27 cellular contexts compared by ENCODE assay signal in genomic region chr12:126258190-126258589, GRCh38.
"Had no signal": no experiment of that assay in that cellular context is flagged by ENCODE, and none has a peak within 500 bp of the region (broad histone marks: within the 10 kb centered on the region; RNA-seq: fewer than 3 reads in every experiment).

No MANE protein-coding gene starts in this region.

- H3K4me1 ChIP-seq: stomach, suprapubic skin, testis, thyroid gland, tibial artery, tibial nerve, transverse colon, upper lobe of left lung, upper lobe of right lung, uterus, vagina had no signal

- H3K27me3 Mint-ChIP-seq: stimulated activated memory B cell treated with anti-CD40 and anti-IgM and Interleukin-4, amounts not matched to agents 10 μg/mL and 1 μg/mL and 100 μg/mL, for 72 hours; stimulated activated naive B cell treated with anti-CD40 and anti-IgM and Interleukin-4, amounts not matched to agents 10 μg/mL and 1 μg/mL and 100 μg/mL, for 72 hours; stimulated activated naive CD8-positive, alpha-beta T cell treated with anti-CD3 and anti-CD28 coated beads, Interleukin-15, amount 100 ng/mL, for 72 hours; stimulated activated naive CD8-positive, alpha-beta T cell treated with anti-CD3 and anti-CD28 coated beads, Interleukin-15, Interleukin-2, amounts not matched to agents 100 ng/mL and 50 ng/mL, for 24 hours had no signal

- H3K4me3 Mint-ChIP-seq: stimulated activated effector memory CD8-positive, alpha-beta T cell treated with anti-CD3 and anti-CD28 coated beads, Interleukin-12 subunit alpha, Interleukin-12 subunit beta, amount 100 ng/mL, for 72 hours; stimulated activated memory B cell treated with anti-CD40 and anti-IgM and Interleukin-4, amounts not matched to agents 10 μg/mL and 1 μg/mL and 100 μg/mL, for 72 hours; stimulated activated naive B cell treated with anti-CD40 and anti-IgM and Interleukin-4, amounts not matched to agents 10 μg/mL and 1 μg/mL and 100 μg/mL, for 72 hours; stimulated activated naive CD8-positive, alpha-beta T cell treated with anti-CD3 and anti-CD28 coated beads, Interleukin-15, amount 100 ng/mL, for 72 hours; stimulated activated naive CD8-positive, alpha-beta T cell treated with anti-CD3 and anti-CD28 coated beads, Interleukin-15, Interleukin-2, amounts not matched to agents 100 ng/mL and 50 ng/mL, for 24 hours had no signal

- H3K36me3 ChIP-seq: stomach, suprapubic skin, thoracic aorta, thyroid gland, tibial artery, tibial nerve, transverse colon, upper lobe of left lung, upper lobe of right lung, uterus, vagina had no signal

- H3K27me3 ChIP-seq: stomach, suprapubic skin, testis, thyroid gland, tibial artery, tibial nerve, transverse colon, upper lobe of left lung, upper lobe of right lung, uterus, vagina had no signal

- DNase-seq: stimulated activated CD4-positive, alpha-beta T cell treated with anti-CD3 and anti-CD28 coated beads, Interleukin-2, amount 100 ng/mL, for 48 hours; stimulated activated CD4-positive, alpha-beta T cell treated with anti-CD3 and anti-CD28 coated beads, Interleukin-4, amount 100 ng/mL, for 1 hour; stimulated activated CD4-positive, alpha-beta T cell treated with anti-CD3 and anti-CD28 coated beads, Interleukin-4, amount 100 ng/mL, for 24 hours; stimulated activated CD4-positive, alpha-beta T cell treated with anti-CD3 and anti-CD28 coated beads, Interleukin-4, amount 100 ng/mL, for 4 hours; stimulated activated CD8-positive, alpha-beta memory T cell treated with anti-CD3 and anti-CD28 coated beads, Interleukin-4, amount 100 ng/mL, for 48 hours; stimulated activated naive B cell treated with anti-CD40 and anti-IgM and Interleukin-4, amounts not matched to agents 10 μg/mL and 1 μg/mL and 100 μg/mL, for 72 hours; stimulated activated naive CD4-positive, alpha-beta T cell; stimulated activated naive CD4-positive, alpha-beta T cell treated with Interleukin-2 at 50 U/mL for 16 hours; stimulated activated naive CD8-positive, alpha-beta T cell treated with anti-CD3 and anti-CD28 coated beads, Interleukin-15, amount 100 ng/mL, for 72 hours; stimulated activated naive CD8-positive, alpha-beta T cell treated with anti-CD3 and anti-CD28 coated beads, Interleukin-15, Interleukin-2, amounts not matched to agents 100 U/mL and 50 U/mL, for 24 hours; stomach; substantia nigra; testis; thyroid gland; tibial artery; transverse colon; trophoblast cell; upper lobe of left lung; upper lobe of right lung; uterus had no signal

- H3K27ac ChIP-seq: stomach, suprapubic skin, testis, thoracic aorta, thyroid gland, tibial artery, tibial nerve, transverse colon, upper lobe of left lung, upper lobe of right lung, uterus, vagina had no signal

- H3K9me3 ChIP-seq: suprapubic skin, testis, thoracic aorta, thyroid gland, tibial artery, tibial nerve, upper lobe of left lung, upper lobe of right lung, uterus, vagina had no signal

- H3K4me3 ChIP-seq: stomach, suprapubic skin, testis, thoracic aorta, thyroid gland, tibial artery, tibial nerve, transverse colon, upper lobe of left lung, upper lobe of right lung, uterus, vagina had no signal

- H3K4me1 Mint-ChIP-seq: stimulated activated effector memory CD8-positive, alpha-beta T cell treated with anti-CD3 and anti-CD28 coated beads, Interleukin-12 subunit alpha, Interleukin-12 subunit beta, amount 100 ng/mL, for 72 hours; stimulated activated memory B cell treated with anti-CD40 and anti-IgM and Interleukin-4, amounts not matched to agents 10 μg/mL and 1 μg/mL and 100 μg/mL, for 72 hours; stimulated activated naive B cell treated with anti-CD40 and anti-IgM and Interleukin-4, amounts not matched to agents 10 μg/mL and 1 μg/mL and 100 μg/mL, for 72 hours; stimulated activated naive CD8-positive, alpha-beta T cell treated with anti-CD3 and anti-CD28 coated beads, Interleukin-15, amount 100 ng/mL, for 72 hours had no signal

- ATAC-seq: stimulated activated effector memory CD8-positive, alpha-beta T cell treated with anti-CD3 and anti-CD28 coated beads, Interleukin-12 subunit alpha, Interleukin-12 subunit beta, amount 100 ng/mL, for 72 hours; stimulated activated memory B cell treated with anti-CD40 and anti-IgM and Interleukin-4, amounts not matched to agents 10 μg/mL and 1 μg/mL and 100 μg/mL, for 72 hours; stimulated activated naive B cell treated with anti-CD40 and anti-IgM and Interleukin-4, amounts not matched to agents 10 μg/mL and 1 μg/mL and 100 μg/mL, for 72 hours; stimulated activated naive CD8-positive, alpha-beta T cell treated with anti-CD3 and anti-CD28 coated beads, Interleukin-15, amount 100 ng/mL, for 72 hours; stimulated activated naive CD8-positive, alpha-beta T cell treated with anti-CD3 and anti-CD28 coated beads, Interleukin-15, Interleukin-2, amounts not matched to agents 100 U/mL and 50 U/mL, for 24 hours; upper lobe of right lung had no signal

- H3K36me3 Mint-ChIP-seq: stimulated activated effector memory CD8-positive, alpha-beta T cell treated with anti-CD3 and anti-CD28 coated beads, Interleukin-12 subunit alpha, Interleukin-12 subunit beta, amount 100 ng/mL, for 72 hours; stimulated activated memory B cell treated with anti-CD40 and anti-IgM and Interleukin-4, amounts not matched to agents 10 μg/mL and 1 μg/mL and 100 μg/mL, for 72 hours; stimulated activated naive B cell treated with anti-CD40 and anti-IgM and Interleukin-4, amounts not matched to agents 10 μg/mL and 1 μg/mL and 100 μg/mL, for 72 hours had no signal

- H3K27ac Mint-ChIP-seq: stimulated activated effector memory CD8-positive, alpha-beta T cell treated with anti-CD3 and anti-CD28 coated beads, Interleukin-12 subunit alpha, Interleukin-12 subunit beta, amount 100 ng/mL, for 72 hours; stimulated activated memory B cell treated with anti-CD40 and anti-IgM and Interleukin-4, amounts not matched to agents 10 μg/mL and 1 μg/mL and 100 μg/mL, for 72 hours; stimulated activated naive B cell treated with anti-CD40 and anti-IgM and Interleukin-4, amounts not matched to agents 10 μg/mL and 1 μg/mL and 100 μg/mL, for 72 hours; stimulated activated naive CD8-positive, alpha-beta T cell treated with anti-CD3 and anti-CD28 coated beads, Interleukin-15, amount 100 ng/mL, for 72 hours; stimulated activated naive CD8-positive, alpha-beta T cell treated with anti-CD3 and anti-CD28 coated beads, Interleukin-15, Interleukin-2, amounts not matched to agents 100 ng/mL and 50 ng/mL, for 24 hours had no signal
